Comparison of ENCODE assay signal across 8 cellular contexts in the genomic region with DNA sequence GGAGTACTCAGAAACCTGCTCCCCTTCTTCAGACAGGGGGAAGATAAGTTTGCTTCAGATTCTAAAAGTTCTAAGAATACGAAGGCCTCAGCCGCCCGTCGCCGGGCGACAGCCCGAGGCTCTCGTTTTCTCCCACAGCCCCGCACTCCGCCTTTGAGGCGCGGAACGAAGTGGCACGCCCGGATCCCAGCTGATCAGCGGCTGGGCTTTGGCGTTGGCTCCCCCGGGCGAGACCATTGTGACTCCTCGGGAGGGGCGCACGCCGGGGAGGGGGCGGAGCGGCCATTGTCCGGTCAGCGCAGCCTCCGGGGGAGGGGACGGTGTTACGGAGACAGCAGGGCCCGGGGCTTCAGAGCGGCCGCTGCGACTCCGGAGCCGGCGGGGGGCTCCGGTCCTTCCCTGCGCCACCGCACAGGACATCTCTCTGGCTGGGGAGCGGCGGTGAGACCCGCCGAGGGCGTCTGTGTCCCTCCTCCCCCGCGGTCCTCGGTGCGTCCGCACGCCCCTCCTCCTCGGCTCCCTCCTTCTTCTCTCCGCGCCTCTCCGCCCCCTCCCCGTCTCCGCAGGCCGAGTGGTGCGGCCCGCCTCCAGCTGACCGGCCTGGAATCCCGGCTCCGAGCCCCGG.
DNase-seq lines count a peak whose midpoint lies in the region; ATAC-seq and TF ChIP-seq lines count a peak whose summit lies in the region.

A gene with protein sequence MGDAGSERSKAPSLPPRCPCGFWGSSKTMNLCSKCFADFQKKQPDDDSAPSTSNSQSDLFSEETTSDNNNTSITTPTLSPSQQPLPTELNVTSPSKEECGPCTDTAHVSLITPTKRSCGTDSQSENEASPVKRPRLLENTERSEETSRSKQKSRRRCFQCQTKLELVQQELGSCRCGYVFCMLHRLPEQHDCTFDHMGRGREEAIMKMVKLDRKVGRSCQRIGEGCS (plus strand): TSS at position 551 of the 625 bp plus-strand sequence. CDS start 219 bp downstream, outside the sequence.

- peak; percentile 97 for DNase-seq in AG10803 (ENCODE audit: low read depth)
- peak; percentile 94 for DNase-seq in NCI-H446 treated with DMSO at 0.1 percent for 48 hours (lab: John Stamatoyannopoulos, UW)
- DNase-seq in activated CD4-positive, CD25-positive, alpha-beta regulatory T cell treated with anti-CD3 and anti-CD28 coated beads, Interleukin-2, amount 50 U/mL, for 72 hours = peak; percentile 95
- DNase-seq in cerebellar cortex (ENCODE audit: low spot score) = peak; percentile 95
- DNase-seq in islet precursor cell = peak; percentile 97
- peak; percentile 85 for DNase-seq in stimulated activated CD4-positive, alpha-beta T cell treated with anti-CD3 and anti-CD28 coated beads, Interleukin-12 subunit alpha, Interleukin-12 subunit beta, amount 100 ng/mL, for 4 hours

- ATAC-seq in GM19043 (IDR thresholded peaks at IDR 0.05; ENCODE audit: low read depth, unreplicated experiment) (peak; percentile 72), HG03378 (IDR thresholded peaks at IDR 0.05; ENCODE audit: unreplicated experiment) (peak; percentile 72)

- H3K4me3 ChIP-seq in AG10803 (ENCODE audit: low read length) = peak within 1 kb of the TSS; percentile 87

- TF ChIP-seq CTCF in AG10803 (conservative IDR thresholded peaks at IDR 0.05; ENCODE audit: low read length) = no peak

Comparison
In these comparisons a context has a peak if more than half of its experiments do, and no peak if none do; other contexts are left out.
1. Peak in every context shown above with its lines: DNase-seq, ATAC-seq and H3K4me3 ChIP-seq.